In genomic region chr15:98085003-98085639, GRCh38 we compare ENCODE assay signal across 8 cellular contexts.
DNase-seq lines count a peak whose midpoint lies in the region; ATAC-seq, FAIRE-seq and TF ChIP-seq lines count a peak whose summit lies in the region.

No MANE protein-coding gene starts in this region.

- POLR2A ChIA-PET in activated CD8-positive, alpha-beta T cell treated with anti-CD3 and anti-CD28 coated beads for 36 hours (lab: Charles Lee), result no interaction called here

- no peak overlapping the region for H3K27ac ChIP-seq in CD4-positive, CD25-positive, alpha-beta regulatory T cell (ENCODE audit: insufficient read depth, low read length, poor library complexity, severe bottlenecking)
- no peak overlapping the region for H3K27ac ChIP-seq in small intestine (ENCODE audit: low read depth in 1 of 2, low read length in 1 of 2)

- no peak for ATAC-seq in CD4-positive, CD25-positive, alpha-beta regulatory T cell (ENCODE audit: low read depth in 2 of 2)
- ATAC-seq in GM18909 (IDR thresholded peaks at IDR 0.05; ENCODE audit: poor library complexity, unreplicated experiment), result peak; percentile 56
- ATAC-seq in activated CD8-positive, alpha-beta T cell treated with anti-CD3 and anti-CD28 coated beads for 36 hours, result no peak
- ATAC-seq in stimulated activated effector memory CD8-positive, alpha-beta T cell treated with anti-CD3 and anti-CD28 coated beads, Interleukin-12 subunit alpha, Interleukin-12 subunit beta, amount 100 ng/mL, for 72 hours, result no peak

- peak in 2 of 3 donors; percentile 25 to 73 for DNase-seq in CD4-positive, CD25-positive, alpha-beta regulatory T cell
- DNase-seq in NCI-H2196 treated with DMSO at 0.1 percent for 48 hours (lab: John Stamatoyannopoulos, UW; ENCODE audit: unreplicated experiment), result peak; percentile 2
- peak; percentile 51 for DNase-seq in activated CD8-positive, alpha-beta T cell treated with anti-CD3 and anti-CD28 coated beads for 36 hours
- DNase-seq in head of caudate nucleus, result peak in 27 of 42 donors; percentile 17 to 80 (median 61)
- peak; percentile 72 for DNase-seq in small intestine
- DNase-seq in stimulated activated effector memory CD8-positive, alpha-beta T cell treated with anti-CD3 and anti-CD28 coated beads, Interleukin-12 subunit alpha, Interleukin-12 subunit beta, amount 100 ng/mL, for 72 hours (ENCODE audit: low spot score in 2 of 2), result no peak
- DNase-seq in effector CD4-positive, alpha-beta T cell, result no peak

- no peaks in the 10 kb centered on the region for H3K4me1 ChIP-seq in CD4-positive, CD25-positive, alpha-beta regulatory T cell (ENCODE audit: control insufficient read depth, insufficient read depth, low read length, poor library complexity, severe bottlenecking)
- H3K4me1 ChIP-seq in small intestine (ENCODE audit: control insufficient read depth in 2 of 2, insufficient read depth in 1 of 2, low read depth in 1 of 2, low read length in 1 of 2), result no peaks in the 10 kb centered on the region

- peaks cover 0 to 7% (median 2%) of the 10 kb centered on the region in 7 donors for H3K9me3 Mint-ChIP-seq in CD4-positive, CD25-positive, alpha-beta regulatory T cell
- H3K9me3 Mint-ChIP-seq in activated CD8-positive, alpha-beta T cell treated with anti-CD3 and anti-CD28 coated beads for 36 hours, result no peaks in the 10 kb centered on the region
- peaks cover 6% of the 10 kb centered on the region for H3K9me3 Mint-ChIP-seq in stimulated activated effector memory CD8-positive, alpha-beta T cell treated with anti-CD3 and anti-CD28 coated beads, Interleukin-12 subunit alpha, Interleukin-12 subunit beta, amount 100 ng/mL, for 72 hours

- H3K27me3 ChIP-seq in CD4-positive, CD25-positive, alpha-beta regulatory T cell (ENCODE audit: control insufficient read depth, insufficient read depth, low read length), result no peaks in the 10 kb centered on the region
- no peaks in the 10 kb centered on the region for H3K27me3 ChIP-seq in small intestine (ENCODE audit: control insufficient read depth in 2 of 2, insufficient read depth in 2 of 2, low read length in 2 of 2)

- no peaks in the 10 kb centered on the region for H3K36me3 Mint-ChIP-seq in CD4-positive, CD25-positive, alpha-beta regulatory T cell
- no peaks in the 10 kb centered on the region for H3K36me3 Mint-ChIP-seq in activated CD8-positive, alpha-beta T cell treated with anti-CD3 and anti-CD28 coated beads for 36 hours (ENCODE audit: low read depth)
- H3K36me3 Mint-ChIP-seq in stimulated activated effector memory CD8-positive, alpha-beta T cell treated with anti-CD3 and anti-CD28 coated beads, Interleukin-12 subunit alpha, Interleukin-12 subunit beta, amount 100 ng/mL, for 72 hours, result no peaks in the 10 kb centered on the region

- TF ChIP-seq CTCF in activated CD8-positive, alpha-beta T cell treated with anti-CD3 and anti-CD28 coated beads for 36 hours (IDR thresholded peaks at IDR 0.05), result peak; percentile 58

- no peaks in the 10 kb centered on the region for H3K36me3 ChIP-seq in CD4-positive, CD25-positive, alpha-beta regulatory T cell (ENCODE audit: control insufficient read depth, insufficient read depth, low read length)
- no peaks in the 10 kb centered on the region for H3K36me3 ChIP-seq in small intestine (ENCODE audit: control insufficient read depth in 2 of 2, insufficient read depth in 2 of 2, low read length in 2 of 2)

- FAIRE-seq in small intestine (lab: Jason Lieb, UNC), result no peak

- no peaks in the 10 kb centered on the region for H3K4me1 Mint-ChIP-seq in CD4-positive, CD25-positive, alpha-beta regulatory T cell
- H3K4me1 Mint-ChIP-seq in activated CD8-positive, alpha-beta T cell treated with anti-CD3 and anti-CD28 coated beads for 36 hours (ENCODE audit: low read depth), result no peaks in the 10 kb centered on the region
- H3K4me1 Mint-ChIP-seq in stimulated activated effector memory CD8-positive, alpha-beta T cell treated with anti-CD3 and anti-CD28 coated beads, Interleukin-12 subunit alpha, Interleukin-12 subunit beta, amount 100 ng/mL, for 72 hours, result no peaks in the 10 kb centered on the region

- no peak overlapping the region for H3K4me3 ChIP-seq in CD4-positive, CD25-positive, alpha-beta regulatory T cell (ENCODE audit: low read depth, low read length)
- no peak overlapping the region for H3K4me3 ChIP-seq in small intestine (ENCODE audit: low read depth in 1 of 2, low read length in 2 of 2)

- CTCF ChIA-PET in activated CD8-positive, alpha-beta T cell treated with anti-CD3 and anti-CD28 coated beads for 36 hours (lab: Charles Lee), result interaction anchor here (0.7 to 1.6 kb wide), 8 partner anchors 17 to 186 kb away, joined by 3 to 6 read pairs (median 4); no protein-coding TSS in a partner anchor

- no peaks in the 10 kb centered on the region for H3K27me3 Mint-ChIP-seq in CD4-positive, CD25-positive, alpha-beta regulatory T cell
- H3K27me3 Mint-ChIP-seq in activated CD8-positive, alpha-beta T cell treated with anti-CD3 and anti-CD28 coated beads for 36 hours, result no peaks in the 10 kb centered on the region

- H3K4me3 Mint-ChIP-seq in CD4-positive, CD25-positive, alpha-beta regulatory T cell, result no peak overlapping the region
- no peak overlapping the region for H3K4me3 Mint-ChIP-seq in activated CD8-positive, alpha-beta T cell treated with anti-CD3 and anti-CD28 coated beads for 36 hours
- no peak overlapping the region for H3K4me3 Mint-ChIP-seq in stimulated activated effector memory CD8-positive, alpha-beta T cell treated with anti-CD3 and anti-CD28 coated beads, Interleukin-12 subunit alpha, Interleukin-12 subunit beta, amount 100 ng/mL, for 72 hours

- H3K9me3 ChIP-seq in CD4-positive, CD25-positive, alpha-beta regulatory T cell (ENCODE audit: control insufficient read depth in 2 of 2, low read length in 2 of 2), result no peaks in the 10 kb centered on the region
- no peaks in the 10 kb centered on the region for H3K9me3 ChIP-seq in small intestine (ENCODE audit: control insufficient read depth, low read depth)

- WGBS in small intestine, 3 donors, result 0 to 3% (median 2%) methylated on average over 2 of the region's 2 CpGs

- H3K27ac Mint-ChIP-seq in CD4-positive, CD25-positive, alpha-beta regulatory T cell, result no peak overlapping the region
- no peak overlapping the region for H3K27ac Mint-ChIP-seq in activated CD8-positive, alpha-beta T cell treated with anti-CD3 and anti-CD28 coated beads for 36 hours
- H3K27ac Mint-ChIP-seq in stimulated activated effector memory CD8-positive, alpha-beta T cell treated with anti-CD3 and anti-CD28 coated beads, Interleukin-12 subunit alpha, Interleukin-12 subunit beta, amount 100 ng/mL, for 72 hours, result no peak overlapping the region

- intact Hi-C loops in activated CD8-positive, alpha-beta T cell treated with anti-CD3 and anti-CD28 coated beads for 36 hours (cut with micrococcal nuclease), result loop anchor here (2.0 kb wide), 1 partner anchor 180 kb away; no protein-coding TSS in a partner anchor
- intact Hi-C loops in head of caudate nucleus (cut with DNase I), result loop anchor here (10.0 kb wide), 1 partner anchor 180 kb away; no protein-coding TSS in a partner anchor

Comparison
In these comparisons a context has a peak if more than half of its experiments do, and no peak if none do; other contexts are left out.
1. DNase-seq: peak in CD4-positive, CD25-positive, alpha-beta regulatory T cell (2 of 3), NCI-H2196 treated with DMSO at 0.1 percent for 48 hours (single experiment), activated CD8-positive, alpha-beta T cell treated with anti-CD3 and anti-CD28 coated beads for 36 hours (single experiment), head of caudate nucleus (27 of 42) and small intestine (single experiment); none in stimulated activated effector memory CD8-positive, alpha-beta T cell treated with anti-CD3 and anti-CD28 coated beads, Interleukin-12 subunit alpha, Interleukin-12 subunit beta, amount 100 ng/mL, for 72 hours (0 of 2) and effector CD4-positive, alpha-beta T cell (single experiment).